ENCODE assay signal across 1 cellular context in the genomic region with DNA sequence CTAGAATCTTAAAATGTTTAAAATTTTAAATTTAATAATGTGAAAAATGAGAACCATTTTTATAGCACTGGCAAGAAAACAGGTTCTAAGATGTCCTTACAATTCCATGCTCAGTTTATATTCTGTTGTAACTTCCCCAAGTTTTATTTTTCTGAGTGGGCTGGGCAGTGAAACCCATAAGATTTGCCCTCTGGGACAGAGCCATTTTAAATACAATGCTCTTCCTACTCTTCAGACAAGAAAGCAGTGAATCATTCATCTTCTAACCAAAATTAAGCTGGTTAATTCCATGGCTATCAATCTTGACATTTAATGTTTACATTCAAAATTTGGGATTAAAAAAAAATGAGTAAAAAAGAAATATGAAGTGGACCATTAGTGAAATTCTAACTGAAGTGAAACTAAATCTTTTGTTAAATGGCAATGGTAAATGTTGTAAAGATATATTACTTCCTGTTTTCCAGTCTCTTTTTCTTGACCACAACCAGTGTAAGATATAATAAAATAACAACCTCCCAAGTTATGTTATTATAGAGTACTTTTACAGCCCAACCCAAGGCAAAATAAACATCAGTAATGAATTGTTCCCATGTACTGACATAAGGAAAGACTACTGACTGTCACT.
TF ChIP-seq lines count a peak whose summit lies in the region.

No MANE protein-coding gene starts in this region.

TF ChIP-seq in HEK293, 187 proteins besides CTCF, POLR2A, EP300 and RAD21 (continued from another document):
- TF ChIP-seq, protein P1, sequence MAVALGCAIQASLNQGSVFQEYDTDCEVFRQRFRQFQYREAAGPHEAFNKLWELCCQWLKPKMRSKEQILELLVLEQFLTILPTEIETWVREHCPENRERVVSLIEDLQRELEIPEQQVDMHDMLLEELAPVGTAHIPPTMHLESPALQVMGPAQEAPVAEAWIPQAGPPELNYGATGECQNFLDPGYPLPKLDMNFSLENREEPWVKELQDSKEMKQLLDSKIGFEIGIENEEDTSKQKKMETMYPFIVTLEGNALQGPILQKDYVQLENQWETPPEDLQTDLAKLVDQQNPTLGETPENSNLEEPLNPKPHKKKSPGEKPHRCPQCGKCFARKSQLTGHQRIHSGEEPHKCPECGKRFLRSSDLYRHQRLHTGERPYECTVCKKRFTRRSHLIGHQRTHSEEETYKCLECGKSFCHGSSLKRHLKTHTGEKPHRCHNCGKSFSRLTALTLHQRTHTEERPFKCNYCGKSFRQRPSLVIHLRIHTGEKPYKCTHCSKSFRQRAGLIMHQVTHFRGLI (tag by site-specific recombination; IDR thresholded peaks at IDR 0.05), result peak; percentile 79
- TF ChIP-seq ZNF24 (tag by site-specific recombination; IDR thresholded peaks at IDR 0.05) (0 out of 2 replicates have a peak, but pooled peaks have one; percentile 65), KLF7 (tag by site-specific recombination; IDR thresholded peaks at IDR 0.05; ENCODE audit: borderline replicate concordance) (0 out of 2 replicates have a peak, but pooled peaks have one; percentile 20), OSR2 (tag by site-specific recombination; IDR thresholded peaks at IDR 0.05) (peak; percentile 97)
